ENCODE assay signal across 1 cellular context in the genomic region with DNA sequence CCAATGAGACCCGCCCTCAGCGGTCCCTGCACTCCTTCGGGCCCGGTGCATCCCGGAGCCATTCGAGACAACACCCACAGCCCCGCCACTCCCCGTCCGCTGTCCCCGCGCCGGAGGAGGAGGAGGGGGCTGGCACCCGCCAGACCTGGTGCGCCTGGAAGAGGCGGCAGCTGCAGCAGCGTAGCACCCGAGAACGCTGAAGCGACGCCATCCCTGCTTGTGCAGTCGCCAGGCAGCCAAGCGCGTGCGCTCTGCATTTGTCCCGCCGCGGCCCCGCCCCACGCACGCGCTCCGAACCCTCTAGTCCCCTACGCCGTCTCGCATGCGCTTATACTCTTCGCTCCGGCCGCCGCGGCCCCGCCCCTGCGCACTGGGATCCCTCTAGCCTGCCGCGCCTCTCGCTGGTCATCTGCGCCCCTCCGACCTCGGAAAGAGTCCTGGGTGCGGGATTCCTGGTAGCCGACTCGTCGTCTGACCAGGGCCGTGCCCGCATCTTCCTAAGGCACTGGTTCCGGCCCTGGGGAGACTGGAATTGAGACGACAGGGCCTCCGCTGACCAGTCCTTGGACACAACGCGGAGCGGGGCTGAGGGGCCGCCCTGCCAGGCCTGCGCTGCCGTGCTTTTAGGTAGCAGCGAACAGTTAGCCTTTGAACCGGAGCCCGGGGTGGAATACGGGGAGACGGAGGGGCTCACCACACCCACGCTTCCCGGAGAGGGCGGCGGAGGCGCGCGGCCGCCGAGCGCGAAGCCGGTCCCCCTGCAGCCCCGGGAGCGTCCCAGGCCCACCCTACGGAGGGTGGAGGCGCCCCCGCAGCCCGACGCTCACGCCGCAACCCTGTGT.
TF ChIP-seq lines count a peak whose summit lies in the region.

A gene with protein sequence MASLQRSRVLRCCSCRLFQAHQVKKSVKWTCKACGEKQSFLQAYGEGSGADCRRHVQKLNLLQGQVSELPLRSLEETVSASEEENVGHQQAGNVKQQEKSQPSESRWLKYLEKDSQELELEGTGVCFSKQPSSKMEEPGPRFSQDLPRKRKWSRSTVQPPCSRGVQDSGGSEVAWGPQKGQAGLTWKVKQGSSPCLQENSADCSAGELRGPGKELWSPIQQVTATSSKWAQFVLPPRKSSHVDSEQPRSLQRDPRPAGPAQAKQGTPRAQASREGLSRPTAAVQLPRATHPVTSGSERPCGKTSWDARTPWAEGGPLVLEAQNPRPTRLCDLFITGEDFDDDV (minus strand): TSS at position 232 of the 842 bp plus-strand sequence. CDS start 21 bp downstream, at position 211.

TF ChIP-seq in GM12878, 131 proteins besides CTCF, POLR2A, EP300 and RAD21 (continued from another document):
- TF ChIP-seq, protein P1, sequence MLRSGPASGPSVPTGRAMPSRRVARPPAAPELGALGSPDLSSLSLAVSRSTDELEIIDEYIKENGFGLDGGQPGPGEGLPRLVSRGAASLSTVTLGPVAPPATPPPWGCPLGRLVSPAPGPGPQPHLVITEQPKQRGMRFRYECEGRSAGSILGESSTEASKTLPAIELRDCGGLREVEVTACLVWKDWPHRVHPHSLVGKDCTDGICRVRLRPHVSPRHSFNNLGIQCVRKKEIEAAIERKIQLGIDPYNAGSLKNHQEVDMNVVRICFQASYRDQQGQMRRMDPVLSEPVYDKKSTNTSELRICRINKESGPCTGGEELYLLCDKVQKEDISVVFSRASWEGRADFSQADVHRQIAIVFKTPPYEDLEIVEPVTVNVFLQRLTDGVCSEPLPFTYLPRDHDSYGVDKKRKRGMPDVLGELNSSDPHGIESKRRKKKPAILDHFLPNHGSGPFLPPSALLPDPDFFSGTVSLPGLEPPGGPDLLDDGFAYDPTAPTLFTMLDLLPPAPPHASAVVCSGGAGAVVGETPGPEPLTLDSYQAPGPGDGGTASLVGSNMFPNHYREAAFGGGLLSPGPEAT (IDR thresholded peaks at IDR 0.05; ENCODE audit: low read depth): peak; percentile 43; the same call in 1 of the 2 replicates
- TF ChIP-seq FOS (IDR thresholded peaks at IDR 0.05; ENCODE audit: borderline replicate concordance, extremely low read depth, insufficient read length) (no peak), HCFC1 (IDR thresholded peaks at IDR 0.05; ENCODE audit: low read length) (peak; percentile 48; the same call in 1 of the 2 replicates), HDAC6 (IDR thresholded peaks at IDR 0.05; ENCODE audit: unreplicated experiment) (no peak), EGR1 (IDR thresholded peaks at IDR 0.05; ENCODE audit: borderline replicate concordance in 1 of 2, low read depth in 2 of 2, low read length in 2 of 2) (peak in 1 of 2 experiments; percentile 62; a peak in 1 of 3 replicates), HDAC2 (IDR thresholded peaks at IDR 0.05) (no peak), RELA (IDR thresholded peaks at IDR 0.05; ENCODE audit: borderline replicate concordance, partially characterized antibody) (peak; percentile 20), IKZF2 (IDR thresholded peaks at IDR 0.05) (peak; percentile 25 to 55; a peak in 1 of 4 replicates), CEBPB (IDR thresholded peaks at IDR 0.05; ENCODE audit: borderline replicate concordance in 1 of 2, low read depth in 2 of 2, low read length in 2 of 2) (no peak), NFIC (IDR thresholded peaks at IDR 0.05; ENCODE audit: low read depth, low read length) (no peak), RAD51 (IDR thresholded peaks at IDR 0.05) (no peak), ATF7 (IDR thresholded peaks at IDR 0.05; ENCODE audit: low read depth) (no peak), FOXM1 (IDR thresholded peaks at IDR 0.05; ENCODE audit: low read depth, low read length) (no peak), TAF1 (IDR thresholded peaks at IDR 0.05; ENCODE audit: borderline replicate concordance, low read depth, low read length) (peak; percentile 28; the same call in 1 of the 2 replicates), JUNB (IDR thresholded peaks at IDR 0.05) (no peak), ZBED1 (IDR thresholded peaks at IDR 0.05; ENCODE audit: borderline replicate concordance) (no peak), KAT2A (conservative IDR thresholded peaks at IDR 0.05; ENCODE audit: control insufficient read depth, low read depth, low read length) (no peak), TCF3 (IDR thresholded peaks at IDR 0.05; ENCODE audit: borderline replicate concordance, insufficient read depth, low read depth, low read length) (no peak), CBX3 (IDR thresholded peaks at IDR 0.05; ENCODE audit: borderline replicate concordance, low read depth) (no peak)
- TF ChIP-seq, protein P2, sequence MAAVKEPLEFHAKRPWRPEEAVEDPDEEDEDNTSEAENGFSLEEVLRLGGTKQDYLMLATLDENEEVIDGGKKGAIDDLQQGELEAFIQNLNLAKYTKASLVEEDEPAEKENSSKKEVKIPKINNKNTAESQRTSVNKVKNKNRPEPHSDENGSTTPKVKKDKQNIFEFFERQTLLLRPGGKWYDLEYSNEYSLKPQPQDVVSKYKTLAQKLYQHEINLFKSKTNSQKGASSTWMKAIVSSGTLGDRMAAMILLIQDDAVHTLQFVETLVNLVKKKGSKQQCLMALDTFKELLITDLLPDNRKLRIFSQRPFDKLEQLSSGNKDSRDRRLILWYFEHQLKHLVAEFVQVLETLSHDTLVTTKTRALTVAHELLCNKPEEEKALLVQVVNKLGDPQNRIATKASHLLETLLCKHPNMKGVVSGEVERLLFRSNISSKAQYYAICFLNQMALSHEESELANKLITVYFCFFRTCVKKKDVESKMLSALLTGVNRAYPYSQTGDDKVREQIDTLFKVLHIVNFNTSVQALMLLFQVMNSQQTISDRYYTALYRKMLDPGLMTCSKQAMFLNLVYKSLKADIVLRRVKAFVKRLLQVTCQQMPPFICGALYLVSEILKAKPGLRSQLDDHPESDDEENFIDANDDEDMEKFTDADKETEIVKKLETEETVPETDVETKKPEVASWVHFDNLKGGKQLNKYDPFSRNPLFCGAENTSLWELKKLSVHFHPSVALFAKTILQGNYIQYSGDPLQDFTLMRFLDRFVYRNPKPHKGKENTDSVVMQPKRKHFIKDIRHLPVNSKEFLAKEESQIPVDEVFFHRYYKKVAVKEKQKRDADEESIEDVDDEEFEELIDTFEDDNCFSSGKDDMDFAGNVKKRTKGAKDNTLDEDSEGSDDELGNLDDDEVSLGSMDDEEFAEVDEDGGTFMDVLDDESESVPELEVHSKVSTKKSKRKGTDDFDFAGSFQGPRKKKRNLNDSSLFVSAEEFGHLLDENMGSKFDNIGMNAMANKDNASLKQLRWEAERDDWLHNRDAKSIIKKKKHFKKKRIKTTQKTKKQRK (IDR thresholded peaks at IDR 0.05; ENCODE audit: low read depth, low read length): no peak
- TF ChIP-seq, protein P3, sequence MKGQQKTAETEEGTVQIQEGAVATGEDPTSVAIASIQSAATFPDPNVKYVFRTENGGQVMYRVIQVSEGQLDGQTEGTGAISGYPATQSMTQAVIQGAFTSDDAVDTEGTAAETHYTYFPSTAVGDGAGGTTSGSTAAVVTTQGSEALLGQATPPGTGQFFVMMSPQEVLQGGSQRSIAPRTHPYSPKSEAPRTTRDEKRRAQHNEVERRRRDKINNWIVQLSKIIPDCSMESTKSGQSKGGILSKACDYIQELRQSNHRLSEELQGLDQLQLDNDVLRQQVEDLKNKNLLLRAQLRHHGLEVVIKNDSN (IDR thresholded peaks at IDR 0.05; ENCODE audit: borderline replicate concordance, extremely low read length, insufficient read depth, low read depth, low read length): no peak
- TF ChIP-seq, protein P4, sequence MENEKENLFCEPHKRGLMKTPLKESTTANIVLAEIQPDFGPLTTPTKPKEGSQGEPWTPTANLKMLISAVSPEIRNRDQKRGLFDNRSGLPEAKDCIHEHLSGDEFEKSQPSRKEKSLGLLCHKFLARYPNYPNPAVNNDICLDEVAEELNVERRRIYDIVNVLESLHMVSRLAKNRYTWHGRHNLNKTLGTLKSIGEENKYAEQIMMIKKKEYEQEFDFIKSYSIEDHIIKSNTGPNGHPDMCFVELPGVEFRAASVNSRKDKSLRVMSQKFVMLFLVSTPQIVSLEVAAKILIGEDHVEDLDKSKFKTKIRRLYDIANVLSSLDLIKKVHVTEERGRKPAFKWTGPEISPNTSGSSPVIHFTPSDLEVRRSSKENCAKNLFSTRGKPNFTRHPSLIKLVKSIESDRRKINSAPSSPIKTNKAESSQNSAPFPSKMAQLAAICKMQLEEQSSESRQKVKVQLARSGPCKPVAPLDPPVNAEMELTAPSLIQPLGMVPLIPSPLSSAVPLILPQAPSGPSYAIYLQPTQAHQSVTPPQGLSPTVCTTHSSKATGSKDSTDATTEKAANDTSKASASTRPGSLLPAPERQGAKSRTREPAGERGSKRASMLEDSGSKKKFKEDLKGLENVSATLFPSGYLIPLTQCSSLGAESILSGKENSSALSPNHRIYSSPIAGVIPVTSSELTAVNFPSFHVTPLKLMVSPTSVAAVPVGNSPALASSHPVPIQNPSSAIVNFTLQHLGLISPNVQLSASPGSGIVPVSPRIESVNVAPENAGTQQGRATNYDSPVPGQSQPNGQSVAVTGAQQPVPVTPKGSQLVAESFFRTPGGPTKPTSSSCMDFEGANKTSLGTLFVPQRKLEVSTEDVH (IDR thresholded peaks at IDR 0.05; ENCODE audit: low read depth, partially characterized antibody): no peak
- TF ChIP-seq, protein P5, sequence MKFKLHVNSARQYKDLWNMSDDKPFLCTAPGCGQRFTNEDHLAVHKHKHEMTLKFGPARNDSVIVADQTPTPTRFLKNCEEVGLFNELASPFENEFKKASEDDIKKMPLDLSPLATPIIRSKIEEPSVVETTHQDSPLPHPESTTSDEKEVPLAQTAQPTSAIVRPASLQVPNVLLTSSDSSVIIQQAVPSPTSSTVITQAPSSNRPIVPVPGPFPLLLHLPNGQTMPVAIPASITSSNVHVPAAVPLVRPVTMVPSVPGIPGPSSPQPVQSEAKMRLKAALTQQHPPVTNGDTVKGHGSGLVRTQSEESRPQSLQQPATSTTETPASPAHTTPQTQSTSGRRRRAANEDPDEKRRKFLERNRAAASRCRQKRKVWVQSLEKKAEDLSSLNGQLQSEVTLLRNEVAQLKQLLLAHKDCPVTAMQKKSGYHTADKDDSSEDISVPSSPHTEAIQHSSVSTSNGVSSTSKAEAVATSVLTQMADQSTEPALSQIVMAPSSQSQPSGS (IDR thresholded peaks at IDR 0.05; ENCODE audit: low read length): no peak
- TF ChIP-seq, protein P6, sequence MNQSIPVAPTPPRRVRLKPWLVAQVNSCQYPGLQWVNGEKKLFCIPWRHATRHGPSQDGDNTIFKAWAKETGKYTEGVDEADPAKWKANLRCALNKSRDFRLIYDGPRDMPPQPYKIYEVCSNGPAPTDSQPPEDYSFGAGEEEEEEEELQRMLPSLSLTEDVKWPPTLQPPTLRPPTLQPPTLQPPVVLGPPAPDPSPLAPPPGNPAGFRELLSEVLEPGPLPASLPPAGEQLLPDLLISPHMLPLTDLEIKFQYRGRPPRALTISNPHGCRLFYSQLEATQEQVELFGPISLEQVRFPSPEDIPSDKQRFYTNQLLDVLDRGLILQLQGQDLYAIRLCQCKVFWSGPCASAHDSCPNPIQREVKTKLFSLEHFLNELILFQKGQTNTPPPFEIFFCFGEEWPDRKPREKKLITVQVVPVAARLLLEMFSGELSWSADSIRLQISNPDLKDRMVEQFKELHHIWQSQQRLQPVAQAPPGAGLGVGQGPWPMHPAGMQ (IDR thresholded peaks at IDR 0.05; ENCODE audit: borderline replicate concordance): no peak
